Comparison of ENCODE assay signal across 8 cellular contexts in the genomic region with DNA sequence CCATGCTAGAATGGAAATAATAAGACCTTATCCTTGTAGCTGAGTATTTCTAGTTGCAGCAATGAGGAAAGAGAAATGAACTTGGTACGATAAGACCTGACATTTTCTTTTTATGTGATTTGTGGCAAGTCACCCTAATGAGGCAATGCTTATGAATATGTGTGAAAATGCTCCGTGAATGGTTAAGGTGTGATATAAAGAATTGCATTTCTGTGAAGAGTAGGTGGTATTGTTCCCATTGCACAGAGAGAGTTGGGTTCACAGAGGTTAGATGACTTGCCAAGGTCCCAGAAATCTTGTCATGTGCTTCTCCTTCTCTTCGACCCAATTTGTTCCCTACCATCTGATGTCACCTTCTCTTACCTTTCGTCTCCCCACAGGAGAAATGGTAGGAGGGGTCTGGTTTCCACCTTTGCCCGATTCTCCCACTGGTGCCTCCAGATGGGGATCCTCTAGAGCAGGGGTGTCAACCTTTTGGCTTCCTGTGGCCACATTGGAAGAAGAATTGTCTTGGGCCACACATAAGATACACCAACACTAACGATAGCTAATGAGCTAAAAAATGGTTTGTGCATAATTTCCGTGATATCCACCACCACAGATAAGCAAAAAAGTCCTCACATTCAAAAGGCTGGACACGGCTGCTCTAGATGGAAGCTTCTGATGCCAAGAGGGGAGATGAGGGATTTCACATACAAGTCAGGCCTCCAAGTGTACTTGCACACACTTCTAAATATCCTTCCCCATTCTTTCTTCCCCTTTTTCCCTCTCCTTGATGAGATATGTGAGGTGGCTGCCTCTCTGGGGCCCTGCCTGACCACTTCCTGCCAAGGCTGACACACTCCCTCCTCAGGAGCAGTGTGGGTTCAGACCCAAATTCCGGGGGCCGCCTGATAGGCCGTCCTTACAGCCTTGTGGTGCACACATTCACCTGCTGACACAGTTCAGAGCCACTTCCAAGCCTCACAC.
DNase-seq lines count a peak whose midpoint lies in the region; ATAC-seq and TF ChIP-seq lines count a peak whose summit lies in the region.

No MANE protein-coding gene starts in this region.

- H3K4me1 ChIP-seq in OCI-LY7 (ENCODE audit: insufficient read depth, low read length, poor library complexity, severe bottlenecking) (peaks cover 52% of the 10 kb centered on the region), stomach (no peaks in the 10 kb centered on the region)

- DNase-seq in GM10248 (ENCODE audit: extremely low spot score) (peak; percentile 50), OCI-LY7 (ENCODE audit: low spot score) (peak; percentile 51), stomach (peak; percentile 34), H7 (no peak), AG08396 (ENCODE audit: low spot score) (no peak), NCI-H2029 treated with DMSO at 0.1 percent for 48 hours (lab: John Stamatoyannopoulos, UW) (no peak)
- peak; percentile 2 for DNase-seq in central memory CD4-positive, alpha-beta T cell

- no peaks in the 10 kb centered on the region for H3K79me2 ChIP-seq in OCI-LY7 (ENCODE audit: insufficient read depth, low read depth, low read length)

- no peak for TF ChIP-seq POLR2A in stomach (IDR thresholded peaks at IDR 0.05)

- H3K4me3 ChIP-seq in OCI-LY7 (ENCODE audit: low read depth, low read length, poor library complexity, severe bottlenecking) (no peak overlapping the region), stomach (no peak overlapping the region), H7 (ENCODE audit: insufficient read depth, low read depth, low read length) (no peak overlapping the region)

- H3K27ac ChIP-seq in OCI-LY7 (ENCODE audit: low read depth, low read length, poor library complexity, severe bottlenecking) = no peak overlapping the region
- H3K27ac ChIP-seq in stomach = peak overlapping the region in 1 of 5 donors; percentile 20

- 68 to 89% (median 76%) methylated on average over 11 of the region's 11 CpGs for WGBS in stomach, 5 donors

- peaks cover 5% of the 10 kb centered on the region; the same call in 1 of the 2 replicates for H4K20me1 ChIP-seq in OCI-LY7 (ENCODE audit: insufficient read depth, low read length)

- H3K27me3 ChIP-seq in stomach = no peaks in the 10 kb centered on the region
- no peaks in the 10 kb centered on the region for H3K27me3 ChIP-seq in H7 (ENCODE audit: control insufficient read depth, insufficient read depth, low read length)

- H3K9me3 ChIP-seq in OCI-LY7 (ENCODE audit: low read length) (no peaks in the 10 kb centered on the region), stomach (no peaks in the 10 kb centered on the region)

- TF ChIP-seq CTCF in GM10248 (IDR thresholded peaks at IDR 0.05; ENCODE audit: control extremely low read depth, extremely low read depth, low read depth, missing control alignments) (no peak), OCI-LY7 (conservative IDR thresholded peaks at IDR 0.05; ENCODE audit: low read length) (no peak), stomach (IDR thresholded peaks at IDR 0.05) (no peak)

- no peaks in the 10 kb centered on the region for H3K9me2 ChIP-seq in OCI-LY7 (ENCODE audit: insufficient read depth, low read length)

- POLR2A ChIA-PET in GM10248 (lab: Yijun Ruan, JAX) = no interaction called here
- POLR2A ChIA-PET in OCI-LY7 (lab: Charles Lee) = interaction anchor here (0.8 to 1.2 kb wide), 3 partner anchors 10 to 37 kb away, joined by 3 to 4 read pairs (median 4); no protein-coding TSS in a partner anchor

- TF ChIP-seq EP300 in stomach (IDR thresholded peaks at IDR 0.05) = no peak

- ATAC-seq in GM21786 (IDR thresholded peaks at IDR 0.05; ENCODE audit: unreplicated experiment) = peak; percentile 59

- H2AFZ ChIP-seq in OCI-LY7 (ENCODE audit: low read length) = peak overlapping the region; percentile 3; the same call in 1 of the 2 replicates

- H3K36me3 ChIP-seq in OCI-LY7 (ENCODE audit: insufficient read depth, low read length) (no peaks in the 10 kb centered on the region), stomach (peaks cover 0 to 12% (median 5%) of the 10 kb centered on the region in 4 donors), H7 (replicated peaks; ENCODE audit: control insufficient read depth, insufficient read depth, low read length) (no peaks in the 10 kb centered on the region)

- H3K4me2 ChIP-seq in OCI-LY7 (ENCODE audit: low read length) = peak overlapping the region; percentile 51

- intact Hi-C loops in OCI-LY7 (cut with micrococcal nuclease; ENCODE audit: unreplicated experiment) = loop anchor here (5.0 kb wide), 1 partner anchor 72 kb away; no protein-coding TSS in a partner anchor
- intact Hi-C loops in stomach (cut with DNase I; ENCODE audit: low total_unique reads) = no loop called here

- BruUV-seq in OCI-LY7 (replicated peaks; lab: Mats Ljungman, UMichigan) = no TSS peak

- CTCF ChIA-PET in GM10248 (lab: Yijun Ruan, JAX) (interaction anchor here (0.9 to 1.6 kb wide), 3 partner anchors 8 to 288 kb away, joined by 3 to 4 read pairs (median 3); no protein-coding TSS in a partner anchor), OCI-LY7 (lab: Charles Lee; ENCODE audit: unreplicated experiment) (no interaction called here)

Comparison
In these comparisons a context has a peak if more than half of its experiments do, and no peak if none do; other contexts are left out.
1. DNase-seq: peak in GM10248 (single experiment), OCI-LY7 (single experiment), central memory CD4-positive, alpha-beta T cell (single experiment) and stomach (single experiment); none in H7 (single experiment), AG08396 (single experiment) and NCI-H2029 treated with DMSO at 0.1 percent for 48 hours (single experiment).